ENCODE assay signal across 23 cellular contexts in the genomic region with DNA sequence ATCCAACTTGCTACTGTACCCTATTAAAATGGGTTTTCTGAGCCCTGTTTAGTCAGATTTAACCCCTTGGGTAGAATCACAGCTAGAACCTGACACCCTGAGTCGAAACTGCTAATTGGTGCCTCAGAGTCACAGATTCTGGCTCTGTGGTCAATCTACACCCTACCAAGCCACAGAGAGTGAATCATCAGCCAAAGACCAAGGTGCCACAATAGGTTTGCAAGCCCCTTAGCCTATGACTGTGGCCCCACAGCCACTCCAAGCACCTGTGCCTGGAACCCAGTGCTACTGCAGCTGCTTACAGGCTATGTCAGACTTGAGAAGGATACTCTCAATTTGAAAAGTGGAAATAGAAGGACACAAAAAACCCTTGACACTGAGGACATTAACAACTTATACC.
"Had no signal": no experiment of that assay in that cellular context is flagged by ENCODE, and none has a peak within 500 bp of the region (broad histone marks: within the 10 kb centered on the region; RNA-seq: fewer than 3 reads in every experiment).

No MANE protein-coding gene starts in this region.

- H3K79me2 ChIP-seq: hepatocyte had no signal

- H3K27ac ChIP-seq: brain microvascular endothelial cell, colonic mucosa, epithelial cell of prostate, hepatocyte, neural progenitor cell, suprapubic skin, vagina had no signal

- DNase-seq: activated CD4-positive, alpha-beta T cell treated with anti-CD3 and anti-CD28 coated beads, Interleukin-2, amount 10 ng/mL, durations not matched to agents 7 days and 5 days; activated CD8-positive, alpha-beta memory T cell treated with anti-CD3 and anti-CD28 coated beads, Interleukin-2, amount 50 U/mL, for 4 hours; activated effector memory CD4-positive, alpha-beta T cell treated with Interleukin-2 at 50 U/mL for 16 hours; activated naive CD4-positive, alpha-beta T cell treated with anti-CD3 and anti-CD28 coated beads, Interleukin-2, amount 10 ng/mL, durations not matched to agents 7 days and 5 days; activated T-cell treated with anti-CD3 and anti-CD28 coated beads, Interleukin-2, amount 50 U/mL, for 48 hours; aorta; brain microvascular endothelial cell; colonic mucosa; endodermal cell; foreskin fibroblast; left cardiac atrium; mesenchymal stem cell; mucosa of descending colon; naive thymus-derived CD4-positive, alpha-beta T cell; stimulated activated CD4-positive, alpha-beta T cell treated with anti-CD3 and anti-CD28 coated beads, Interleukin-2, amount 100 ng/mL, for 48 hours; stimulated activated naive CD8-positive, alpha-beta T cell treated with anti-CD3 and anti-CD28 coated beads, Interleukin-15, amount 100 ng/mL, for 72 hours; trophoblast cell had no signal

- H2AFZ ChIP-seq: hepatocyte, neural progenitor cell had no signal

- H3K36me3 ChIP-seq: brain microvascular endothelial cell, colonic mucosa, neural progenitor cell, suprapubic skin, vagina had no signal

- H3K4me1 ChIP-seq: colonic mucosa, neural progenitor cell, suprapubic skin, vagina had no signal

- H3K27me3 ChIP-seq: brain microvascular endothelial cell, colonic mucosa, hepatocyte, neural progenitor cell, suprapubic skin, vagina had no signal

- H3K9ac ChIP-seq: neural progenitor cell had no signal

- H3K4me3 ChIP-seq: colonic mucosa, hepatocyte, mucosa of descending colon, neural progenitor cell, suprapubic skin, vagina had no signal

- H3K4me2 ChIP-seq: hepatocyte, neural progenitor cell had no signal

- H3K9me3 ChIP-seq: colonic mucosa, suprapubic skin, vagina had no signal

- ATAC-seq: activated CD4-positive, CD25-positive, alpha-beta regulatory T cell treated with anti-CD3 and anti-CD28 coated beads, Interleukin-2, amount 50 U/mL, for 24 hours; left cardiac atrium; mucosa of descending colon; naive thymus-derived CD4-positive, alpha-beta T cell; stimulated activated naive CD8-positive, alpha-beta T cell treated with anti-CD3 and anti-CD28 coated beads, Interleukin-15, amount 100 ng/mL, for 72 hours had no signal
